ENCODE assay signal across 8 cellular contexts in the genomic region with DNA sequence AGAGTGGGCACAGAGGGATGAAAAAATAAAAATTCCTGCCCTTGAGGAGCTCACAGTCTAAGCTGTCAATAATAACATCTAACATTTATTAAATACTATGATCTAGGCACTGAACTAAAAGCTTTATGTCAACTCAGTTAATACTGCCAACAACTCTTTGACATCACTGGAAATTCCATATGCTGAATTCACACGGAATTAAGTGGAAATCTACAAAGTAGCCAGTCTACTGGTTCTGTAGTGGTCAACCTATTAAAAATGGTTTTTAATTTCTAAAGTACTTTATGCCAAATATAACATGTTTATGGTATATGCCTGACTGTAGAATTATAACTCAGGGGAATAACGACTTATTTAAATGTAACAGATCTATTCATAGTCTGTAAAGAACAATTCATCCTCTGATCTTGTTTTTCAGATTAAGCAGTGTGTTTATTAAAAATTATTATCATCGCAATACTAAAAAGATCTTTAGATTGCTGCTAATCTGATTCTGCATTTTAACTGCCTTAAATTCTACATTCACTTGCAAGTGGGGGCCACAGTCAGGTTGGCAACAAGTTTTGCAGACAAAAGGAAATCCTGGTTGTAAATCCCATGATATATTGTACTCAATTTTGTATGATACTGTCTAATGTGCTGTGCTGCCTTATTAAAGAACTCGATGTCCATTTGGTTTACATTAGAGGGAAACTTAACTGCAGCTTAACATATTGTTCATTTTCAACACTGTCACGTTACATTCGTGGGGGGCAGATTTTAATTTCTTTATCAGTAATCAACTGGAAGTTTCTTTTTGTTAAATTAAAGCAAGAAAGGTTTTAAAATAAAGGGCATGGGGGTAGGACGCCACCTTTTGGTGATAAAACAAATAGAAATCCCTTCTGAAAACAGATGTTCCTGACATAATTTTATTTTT. TPM values are rescaled to one million over a fixed set of nuclear protein-coding genes. Genes with fewer than 3 reads are reported as not detected.
DNase-seq lines count a peak whose midpoint lies in the region; ATAC-seq and TF ChIP-seq lines count a peak whose summit lies in the region.

No MANE protein-coding gene starts in this region.

- peaks cover 5% of the 10 kb centered on the region for H3K4me1 ChIP-seq in prostate gland (replicated peaks)

- no peak overlapping the region for H3K4me3 Mint-ChIP-seq in CD14-positive monocyte

- 13% methylated on average over 7 of the region's 7 CpGs for WGBS in prostate gland

- H3K36me3 Mint-ChIP-seq in CD14-positive monocyte = peaks cover 2 to 10% of the 10 kb centered on the region in 2 donors

- TF ChIP-seq CTCF in CD14-positive monocyte (IDR thresholded peaks at IDR 0.05) (peak; percentile 83), GM12874 (IDR thresholded peaks at IDR 0.05; ENCODE audit: insufficient read depth, low read depth, low read length) (peak; percentile 33), epithelial cell of esophagus (IDR thresholded peaks at IDR 0.05; ENCODE audit: insufficient read depth, low read depth, low read length, missing control alignments) (peak; percentile 69), prostate gland (IDR thresholded peaks at IDR 0.05) (peak; percentile 35 to 83 (median 68))

- H3K9me3 Mint-ChIP-seq in CD14-positive monocyte = peaks cover 0 to 3% (median 0%) of the 10 kb centered on the region in 7 donors

- no peak overlapping the region for H3K9ac ChIP-seq in SK-N-MC (ENCODE audit: insufficient read length)

- intact Hi-C loops in CD14-positive monocyte (cut with micrococcal nuclease) = loop anchor here (5.0 to 10.0 kb wide), 5 partner anchors 191 to 581 kb away; no protein-coding TSS in a partner anchor
- intact Hi-C loops in prostate gland (cut with DNase I) = loop anchor here (2.0 to 10.0 kb wide), 4 partner anchors 521 to 1051 kb away; no protein-coding TSS in a partner anchor

- TF ChIP-seq POLR2A in prostate gland (IDR thresholded peaks at IDR 0.05) = no peak

- H3K27ac ChIP-seq in SK-N-MC = peak overlapping the region; percentile 83
- H3K27ac ChIP-seq in prostate gland = peak overlapping the region; percentile 98 to 100

- no peaks in the 10 kb centered on the region for H3K27me3 ChIP-seq in prostate gland (replicated peaks; ENCODE audit: insufficient read depth)

- H3K4me3 ChIP-seq in SK-N-MC (peak overlapping the region; percentile 76), epithelial cell of esophagus (ENCODE audit: low read length) (no peak overlapping the region), prostate gland (no peak overlapping the region)

- peaks cover 0 to 2% (median 0%) of the 10 kb centered on the region in 3 donors for H3K27me3 Mint-ChIP-seq in CD14-positive monocyte (ENCODE audit: low read depth in 3 of 3)

- DNase-seq in CD14-positive monocyte (ENCODE audit: low spot score) = no peak
- peak; percentile 52 for DNase-seq in SK-N-MC (ENCODE audit: low read depth, low spot score)
- DNase-seq in epithelial cell of esophagus (ENCODE audit: low read depth) = peak; percentile 61
- DNase-seq in prostate gland (ENCODE audit: low spot score) = peak; percentile 29
- no peak for DNase-seq in NCI-H446 (lab: John Stamatoyannopoulos, UW)

- H3K9me3 ChIP-seq in SK-N-MC (ENCODE audit: low read depth, low read length) (no peaks in the 10 kb centered on the region), prostate gland (no peaks in the 10 kb centered on the region)

- H3K36me3 ChIP-seq in SK-N-MC (ENCODE audit: insufficient read depth, low read length) (no peaks in the 10 kb centered on the region), prostate gland (no peaks in the 10 kb centered on the region)

- peak overlapping the region in 3 of 7 donors; percentile 6 to 97 (median 55) for H3K27ac Mint-ChIP-seq in CD14-positive monocyte

- peaks cover 18% of the 10 kb centered on the region for H3K4me1 Mint-ChIP-seq in CD14-positive monocyte

- ATAC-seq in HG02588 (IDR thresholded peaks at IDR 0.05; ENCODE audit: unreplicated experiment) (no peak), HG03095 (IDR thresholded peaks at IDR 0.05; ENCODE audit: unreplicated experiment) (no peak)

RNA-seq across cellular contexts. Expression of a gene that starts 2.6 kb away (rescaled TPM):
- 10 to 100 TPM; 27.8 to 42.6 TPM for polyA plus RNA-seq in CD14-positive monocyte
- total RNA-seq in prostate gland = 100 to 1,000 TPM; 133 to 156 TPM

Comparison
In these comparisons a context has a peak if more than half of its experiments do, and no peak if none do; other contexts are left out.
1. DNase-seq: peak in SK-N-MC (single experiment), epithelial cell of esophagus (single experiment) and prostate gland (single experiment); none in CD14-positive monocyte (single experiment) and NCI-H446 (0 of 2).
2. CTCF ChIP-seq: peak in every context shown above with its lines; median percentile 83 in CD14-positive monocyte; 69 in epithelial cell of esophagus; 68 in prostate gland; 33 in GM12874.